Comparison of ENCODE assay signal across 16 cellular contexts in the genomic region with DNA sequence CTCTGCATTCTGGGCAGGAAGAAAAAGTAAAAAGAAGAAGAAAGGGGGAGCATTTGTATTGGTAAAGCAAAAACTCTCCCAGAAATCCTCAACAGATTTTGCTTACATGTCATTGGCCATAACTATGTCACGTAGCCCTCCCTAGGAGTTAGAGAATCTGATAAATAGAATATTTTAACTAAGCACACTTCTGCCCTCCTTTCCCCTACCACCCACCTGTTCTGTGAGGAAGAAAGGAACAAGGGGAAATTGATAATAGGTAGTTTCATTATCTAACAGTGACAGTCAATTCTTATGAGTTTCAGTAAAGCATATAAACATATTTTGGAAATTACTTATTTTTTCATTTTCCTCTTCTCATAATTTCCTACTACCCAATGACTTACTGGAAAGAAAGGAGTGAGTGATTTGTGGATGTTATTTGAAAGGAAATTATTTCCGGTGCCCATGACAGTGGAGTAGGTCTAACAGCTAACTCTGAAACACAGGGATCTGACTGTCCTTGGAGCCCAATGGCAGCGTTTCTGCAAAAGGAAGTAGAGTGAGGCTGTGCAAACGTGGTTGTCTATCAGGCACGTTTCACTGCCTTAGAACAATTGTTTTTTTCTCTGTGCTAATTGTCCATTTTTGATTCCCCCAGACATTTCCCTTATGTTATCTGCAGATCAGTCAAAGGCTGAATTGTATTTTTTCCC.
DNase-seq lines count a peak whose midpoint lies in the region; ATAC-seq, FAIRE-seq and TF ChIP-seq lines count a peak whose summit lies in the region.
"Had no signal": no experiment of that assay in that cellular context is flagged by ENCODE, and none has a peak within 500 bp of the region (broad histone marks: within the 10 kb centered on the region; RNA-seq: fewer than 3 reads in every experiment).

No MANE protein-coding gene starts in this region.

- peaks cover 7% of the 10 kb centered on the region for H3K9me3 Mint-ChIP-seq in activated T-cell treated with anti-CD3 and anti-CD28 coated beads, Interleukin-2, amount 50 U/mL, for 24 hours

- peak overlapping the region; percentile 87 for H3K27ac Mint-ChIP-seq in activated T-cell treated with anti-CD3 and anti-CD28 coated beads, Interleukin-2, amount 50 U/mL, for 24 hours

- peaks cover 14% of the 10 kb centered on the region for H3K27me3 Mint-ChIP-seq in activated T-cell treated with anti-CD3 and anti-CD28 coated beads, Interleukin-2, amount 50 U/mL, for 24 hours

- DNase-seq in activated T-cell treated with anti-CD3 and anti-CD28 coated beads, Interleukin-2, amount 50 U/mL, for 24 hours, result no peak
- DNase-seq in activated T-cell treated with anti-CD3 and anti-CD28 coated beads, Interleukin-2, amount 50 U/mL, for 48 hours, result no peak
- no peak for DNase-seq in GM12891 (ENCODE audit: insufficient read length, low spot score)
- DNase-seq in NCI-H69 (lab: John Stamatoyannopoulos, UW), result peak; percentile 51
- peak; percentile 23 for DNase-seq in dermis blood vessel endothelial cell
- no peak for DNase-seq in effector CD4-positive, alpha-beta T cell
- DNase-seq: ACHN, COR-L47, H7, KG1, NCI-H1436, NCI-H2029 treated with DMSO at 0.1 percent for 48 hours, NCI-H82, PC-9 had no signal

- H3K4me3 Mint-ChIP-seq in activated T-cell treated with anti-CD3 and anti-CD28 coated beads, Interleukin-2, amount 50 U/mL, for 24 hours, result no peak overlapping the region

- H3K36me3 Mint-ChIP-seq in activated T-cell treated with anti-CD3 and anti-CD28 coated beads, Interleukin-2, amount 50 U/mL, for 24 hours (ENCODE audit: low read depth), result peaks cover 2% of the 10 kb centered on the region

- ATAC-seq in GM21737 (IDR thresholded peaks at IDR 0.05; ENCODE audit: unreplicated experiment), result no peak
- ATAC-seq: HepG2 had no signal

- peaks cover 76% of the 10 kb centered on the region for H3K4me1 Mint-ChIP-seq in activated T-cell treated with anti-CD3 and anti-CD28 coated beads, Interleukin-2, amount 50 U/mL, for 24 hours (ENCODE audit: low read depth)

- peak; percentile 16 for FAIRE-seq in GM12891 (lab: Jason Lieb, UNC)
- FAIRE-seq: HepG2 had no signal

- no peak for TF ChIP-seq POLR2A in GM12891 (IDR thresholded peaks at IDR 0.05; ENCODE audit: low read depth, low read length)

TF ChIP-seq in GM12891, 5 proteins besides CTCF, POLR2A, EP300 and RAD21:
- TF ChIP-seq POU2F2 (IDR thresholded peaks at IDR 0.05; ENCODE audit: low read depth, low read length), result no peak
- no peak for TF ChIP-seq TAF1 (IDR thresholded peaks at IDR 0.05; ENCODE audit: low read depth, low read length)
- TF ChIP-seq POLR2AphosphoS5 (IDR thresholded peaks at IDR 0.05; ENCODE audit: low read depth, low read length), result no peak
- no peak for TF ChIP-seq PAX5 (IDR thresholded peaks at IDR 0.05; ENCODE audit: insufficient read depth, low read length, severe bottlenecking)
- no peak for TF ChIP-seq SPI1 (IDR thresholded peaks at IDR 0.05; ENCODE audit: low read depth, low read length)

Comparison
In these comparisons a context has a peak if more than half of its experiments do, and no peak if none do; other contexts are left out.
1. DNase-seq: peak in NCI-H69 (single experiment) and dermis blood vessel endothelial cell (single experiment); none in activated T-cell treated with anti-CD3 and anti-CD28 coated beads, Interleukin-2, amount 50 U/mL, for 24 hours (single experiment), activated T-cell treated with anti-CD3 and anti-CD28 coated beads, Interleukin-2, amount 50 U/mL, for 48 hours (0 of 2), GM12891 (single experiment) and effector CD4-positive, alpha-beta T cell (single experiment).